Comparison of ENCODE assay signal across 9 cellular contexts in genomic region chr2:120398051-120398960, GRCh38. TPM values are rescaled to one million over a fixed set of nuclear protein-coding genes. Genes with fewer than 3 reads are reported as not detected.
A peak's percentile ranks its signal among the peaks of the same experiment; 100 is the strongest.
DNase-seq lines count a peak whose midpoint lies in the region; ATAC-seq, FAIRE-seq and TF ChIP-seq lines count a peak whose summit lies in the region.
"Had no signal": no experiment of that assay in that cellular context is flagged by ENCODE, and none has a peak within 500 bp of the region (broad histone marks: within the 10 kb centered on the region; RNA-seq: fewer than 3 reads in every experiment).

No MANE protein-coding gene starts in this region.

- no peak overlapping the region for H3K4me3 ChIP-seq in HCT116 (replicated peaks in 1 of 2; ENCODE audit: low read depth in 1 of 2, low read length in 2 of 2)
- no peak overlapping the region for H3K4me3 ChIP-seq in H1 (ENCODE audit: extremely low read depth in 1 of 4, insufficient read depth in 2 of 4, low read depth in 3 of 4, low read length in 4 of 4)
- H3K4me3 ChIP-seq in trophoblast cell (ENCODE audit: low read depth, low read length), result no peak overlapping the region
- no peak overlapping the region for H3K4me3 ChIP-seq in MM.1S (ENCODE audit: low read length)

- H3K27me3 ChIP-seq in HCT116 (ENCODE audit: insufficient read depth, low read length) (no peaks in the 10 kb centered on the region), H1 (replicated peaks in 1 of 4; ENCODE audit: control insufficient read depth in 3 of 4, extremely low read depth in 1 of 4, insufficient read depth in 3 of 4, low read length in 3 of 4) (peaks cover 0 to 6% (median 0%) of the 10 kb centered on the region in 4 experiments; a peak in 3 of 7 replicates), trophoblast cell (ENCODE audit: insufficient read depth, low read length) (no peaks in the 10 kb centered on the region), MM.1S (replicated peaks; ENCODE audit: insufficient read depth, low read length) (peaks cover 16% of the 10 kb centered on the region; the same call in 1 of the 2 replicates)

- H3K18ac ChIP-seq in H1 (ENCODE audit: extremely low read depth, low read length) (peak overlapping the region; percentile 32; the same call in 1 of the 2 replicates), trophoblast cell (ENCODE audit: low read length) (no peak overlapping the region)

- H2BK12ac ChIP-seq in H1 (ENCODE audit: low read depth, low read length) (no peak overlapping the region), trophoblast cell (ENCODE audit: low read length) (no peak overlapping the region)

- H3K23ac ChIP-seq in H1 (ENCODE audit: insufficient read length) (no peak overlapping the region), trophoblast cell (ENCODE audit: low read length) (no peak overlapping the region)

- no peak overlapping the region for H4K12ac ChIP-seq in trophoblast cell (ENCODE audit: low read depth, low read length)

- no peaks in the 10 kb centered on the region for H3K36me3 ChIP-seq in HCT116 (ENCODE audit: control insufficient read depth in 1 of 2, insufficient read depth in 2 of 2, low read length in 2 of 2)
- H3K36me3 ChIP-seq in H1 (ENCODE audit: control insufficient read depth in 2 of 4, insufficient read depth in 4 of 4, low read length in 3 of 4), result no peaks in the 10 kb centered on the region
- no peaks in the 10 kb centered on the region for H3K36me3 ChIP-seq in trophoblast cell (ENCODE audit: control insufficient read depth in 1 of 2, insufficient read depth in 2 of 2, low read length in 2 of 2)
- no peaks in the 10 kb centered on the region for H3K36me3 ChIP-seq in MM.1S (replicated peaks; ENCODE audit: insufficient read depth, low read length)

- no peak overlapping the region for H3K56ac ChIP-seq in H1 (replicated peaks; ENCODE audit: insufficient read length, low read depth, low read length)

- POLR2A ChIA-PET in HCT116 (lab: Charles Lee) (no interaction called here), H1 (lab: Charles Lee; ENCODE audit: partially characterized antibody) (no interaction called here)

- TF ChIP-seq POLR2A in HCT116 (IDR thresholded peaks at IDR 0.05; ENCODE audit: borderline replicate concordance, extremely low read depth, insufficient read depth, insufficient read length) (no peak), H1 (IDR thresholded peaks at IDR 0.05; ENCODE audit: control extremely low read depth in 1 of 2, low read depth in 2 of 2, low read length in 2 of 2) (no peak)

- H3K79me2 ChIP-seq in HCT116 (ENCODE audit: insufficient read depth, low read length) (no peaks in the 10 kb centered on the region), H1 (ENCODE audit: control insufficient read depth in 1 of 2, insufficient read depth in 2 of 2, low read length in 2 of 2) (no peaks in the 10 kb centered on the region), trophoblast cell (ENCODE audit: control insufficient read depth, insufficient read depth, low read length, poor library complexity) (no peaks in the 10 kb centered on the region), MM.1S (ENCODE audit: low read length) (no peaks in the 10 kb centered on the region)

- H2BK15ac ChIP-seq in H1 (ENCODE audit: low read length), result 0 out of 2 replicates have a peak overlapping the region, but pooled peaks have one; percentile 18

- no TSS peak for BruUV-seq in HCT116 (replicated peaks; lab: Mats Ljungman, UMichigan)

- CTCF ChIA-PET in HCT116 (lab: Charles Lee) (no interaction called here), H1 (lab: Charles Lee; ENCODE audit: partially characterized antibody) (interaction anchor here (0.9 to 1.1 kb wide), 3 partner anchors 8 to 240 kb away, joined by 3 to 6 read pairs (median 4); no protein-coding TSS in a partner anchor)

- H3K4me3 Mint-ChIP-seq in CD14-positive monocyte, result no peak overlapping the region

- H3K23me2 ChIP-seq in H1 (ENCODE audit: low read depth, low read length), result no peaks in the 10 kb centered on the region

- no peak for TF ChIP-seq CTCF in CD14-positive monocyte (IDR thresholded peaks at IDR 0.05)
- no peak for TF ChIP-seq CTCF in HCT116 (IDR thresholded peaks at IDR 0.05 in 2 of 3, conservative IDR thresholded peaks at IDR 0.05 in 1 of 3; ENCODE audit: borderline replicate concordance in 1 of 3, insufficient read depth in 1 of 3, low read depth in 2 of 3, low read length in 2 of 3)
- TF ChIP-seq CTCF in H1 (IDR thresholded peaks at IDR 0.05; ENCODE audit: control extremely low read depth in 1 of 3, insufficient read depth in 1 of 3, low read depth in 1 of 3, low read length in 3 of 3), result no peak
- no peak for TF ChIP-seq CTCF in GM13977 (IDR thresholded peaks at IDR 0.05; ENCODE audit: extremely low read depth, insufficient read depth, missing control alignments)
- TF ChIP-seq CTCF in MM.1S (IDR thresholded peaks at IDR 0.05; ENCODE audit: low read length), result no peak

- H2BK20ac ChIP-seq in H1 (ENCODE audit: low read length), result 0 out of 2 replicates have a peak overlapping the region, but pooled peaks have one; percentile 61

- H3K4ac ChIP-seq in H1 (replicated peaks; ENCODE audit: insufficient read length, low read depth, low read length), result no peak overlapping the region
- no peak overlapping the region for H3K4ac ChIP-seq in trophoblast cell (ENCODE audit: low read depth, low read length)

- intact Hi-C loops in CD14-positive monocyte (cut with micrococcal nuclease), result no loop called here
- intact Hi-C loops in HCT116 (cut with micrococcal nuclease), result no loop called here

- no peak overlapping the region for H3K27ac ChIP-seq in HCT116 (ENCODE audit: low read depth, low read length)
- no peak overlapping the region for H3K27ac ChIP-seq in H1 (ENCODE audit: low read depth, low read length)
- H3K27ac ChIP-seq in trophoblast cell (ENCODE audit: low read depth, low read length), result no peak overlapping the region
- H3K27ac ChIP-seq in MM.1S (ENCODE audit: low read length), result no peak overlapping the region
- H3K27ac ChIP-seq: foreskin keratinocyte had no signal

- H3K4me1 Mint-ChIP-seq in CD14-positive monocyte, result no peaks in the 10 kb centered on the region

- H3K14ac ChIP-seq in H1 (ENCODE audit: insufficient read length), result no peak overlapping the region
- H3K14ac ChIP-seq in trophoblast cell (ENCODE audit: low read length), result no peak overlapping the region

- DNase-seq in CD14-positive monocyte (ENCODE audit: low spot score) (peak; percentile 20), HCT116 (ENCODE audit: low read depth, low spot score) (no peak), H1 (ENCODE audit: low read depth in 1 of 2, low spot score in 2 of 2) (no peak), trophoblast cell (peak; percentile 92 to 93), DMS 273 treated with DMSO at 0.1 percent for 48 hours (lab: John Stamatoyannopoulos, UW) (no peak), GM13977 (ENCODE audit: low spot score) (no peak), MM.1S (no peak)

- no peak overlapping the region for H4K5ac ChIP-seq in H1 (ENCODE audit: insufficient read length, low read depth, low read length)

- ATAC-seq in HCT116 (no peak), HG02759 (IDR thresholded peaks at IDR 0.05; ENCODE audit: unreplicated experiment) (no peak)

- H2AK5ac ChIP-seq in H1 (ENCODE audit: low read depth, low read length), result no peak overlapping the region
- H2AK5ac ChIP-seq in trophoblast cell (ENCODE audit: low read length), result no peak overlapping the region

- TF ChIP-seq RAD21 in HCT116 (IDR thresholded peaks at IDR 0.05; ENCODE audit: low read depth), result no peak
- TF ChIP-seq RAD21 in H1 (IDR thresholded peaks at IDR 0.05 in 1 of 2, conservative IDR thresholded peaks at IDR 0.05 in 1 of 2; ENCODE audit: low read depth in 2 of 2, low read length in 2 of 2), result no peak

- H3K27ac Mint-ChIP-seq in CD14-positive monocyte, result no peak overlapping the region

- no peaks in the 10 kb centered on the region for H3F3A ChIP-seq in MM.1S (ENCODE audit: insufficient read depth, low read length)

- in situ Hi-C loops in GM13977 (cut with MboI; ENCODE audit: low pct_unique_long_range_greater_than_20kb, low sequenced_read_pairs, unreplicated experiment), result no loop called here

- TF ChIP-seq EP300 in H1 (IDR thresholded peaks at IDR 0.05; ENCODE audit: borderline replicate concordance in 1 of 2, low read depth in 2 of 2, low read length in 2 of 2), result no peak

- H3K9ac ChIP-seq in HCT116 (ENCODE audit: low read length) (peak overlapping the region; percentile 7; the same call in 1 of the 2 replicates), H1 (replicated peaks in 1 of 4; ENCODE audit: extremely low read depth in 1 of 4, low read depth in 3 of 4, low read length in 3 of 4) (no peak overlapping the region), trophoblast cell (ENCODE audit: low read length) (no peak overlapping the region), MM.1S (ENCODE audit: low read length) (no peak overlapping the region)

- peaks cover 0 to 2% (median 0%) of the 10 kb centered on the region in 7 donors for H3K9me3 Mint-ChIP-seq in CD14-positive monocyte

- WGBS in H1 (ENCODE audit: extremely low coverage in 1 of 2, insufficient coverage in 1 of 2, insufficient read length in 1 of 2, insufficient replicate concordance in 2 of 2, low coverage in 1 of 2, low lambda C conversion rate in 2 of 2, missing lambda C conversion rate in 1 of 2), 2 experiments, result 82% methylated on average over 15 of the region's 16 CpGs; no CpG with 5 or more reads in 1 of the 2 experiments
- no CpG with 5 or more reads among the region's 16 CpGs for WGBS in trophoblast cell (ENCODE audit: extremely low coverage, insufficient coverage, insufficient read length)

- H2BK5ac ChIP-seq in H1 (ENCODE audit: low read depth, low read length), result no peak overlapping the region
- no peak overlapping the region for H2BK5ac ChIP-seq in trophoblast cell (ENCODE audit: low read depth, low read length, poor library complexity)

- H2BK120ac ChIP-seq in H1 (replicated peaks; ENCODE audit: low read depth, low read length), result no peak overlapping the region
- H2BK120ac ChIP-seq in trophoblast cell (ENCODE audit: insufficient read depth, low read length, poor library complexity), result no peak overlapping the region

- no peaks in the 10 kb centered on the region for H4K20me1 ChIP-seq in HCT116 (ENCODE audit: insufficient read depth)
- no peaks in the 10 kb centered on the region for H4K20me1 ChIP-seq in H1 (replicated peaks in 1 of 2; ENCODE audit: control insufficient read depth in 1 of 2, insufficient read depth in 2 of 2, low read length in 2 of 2)
- no peaks in the 10 kb centered on the region for H4K20me1 ChIP-seq in MM.1S (ENCODE audit: insufficient read depth, low read length)

- no peak overlapping the region for H4K8ac ChIP-seq in H1 (ENCODE audit: extremely low read depth, insufficient read depth, low read length)
- no peak overlapping the region for H4K8ac ChIP-seq in trophoblast cell (ENCODE audit: low read depth, low read length)

- RAD21 ChIA-PET in HCT116 (lab: Charles Lee; ENCODE audit: low non-redundant PET in 1 of 2, low total read pairs in 2 of 2, uncharacterized antibody in 2 of 2, unreplicated experiment in 2 of 2), result no interaction called here

- H4K91ac ChIP-seq in H1 (replicated peaks; ENCODE audit: insufficient read length, low read length), result no peak overlapping the region
- no peak overlapping the region for H4K91ac ChIP-seq in trophoblast cell (ENCODE audit: low read depth, low read length)

- H3K79me1 ChIP-seq in H1 (ENCODE audit: low read depth, low read length) (no peaks in the 10 kb centered on the region), trophoblast cell (ENCODE audit: low read length) (no peaks in the 10 kb centered on the region)

- H3K4me2 ChIP-seq in HCT116 (ENCODE audit: low read length), result peak overlapping the region; percentile 63
- no peak overlapping the region for H3K4me2 ChIP-seq in H1 (ENCODE audit: insufficient read depth in 1 of 2, low read depth in 2 of 2, low read length in 2 of 2)
- no peak overlapping the region for H3K4me2 ChIP-seq in trophoblast cell (ENCODE audit: low read length)
- H3K4me2 ChIP-seq in MM.1S (ENCODE audit: low read depth, low read length), result no peak overlapping the region

- no peak for FAIRE-seq in H1 (lab: Jason Lieb, UNC)

- H3K9me3 ChIP-seq in HCT116 (ENCODE audit: control insufficient read depth in 1 of 2, insufficient read depth in 1 of 2, low read depth in 1 of 2, low read length in 2 of 2) (no peaks in the 10 kb centered on the region), H1 (ENCODE audit: insufficient read depth in 2 of 2, low read depth in 1 of 2, low read length in 1 of 2) (no peaks in the 10 kb centered on the region), trophoblast cell (ENCODE audit: insufficient read depth, low read depth, low read length) (peaks cover 7% of the 10 kb centered on the region), MM.1S (replicated peaks; ENCODE audit: insufficient read depth, low read length) (no peaks in the 10 kb centered on the region)

- no peak overlapping the region for H2AFZ ChIP-seq in HCT116 (ENCODE audit: low read depth, low read length, poor library complexity, severe bottlenecking)
- no peak overlapping the region for H2AFZ ChIP-seq in H1 (ENCODE audit: low read length)
- H2AFZ ChIP-seq in trophoblast cell (ENCODE audit: insufficient read depth, low read length, poor library complexity), result no peak overlapping the region
- no peak overlapping the region for H2AFZ ChIP-seq in MM.1S (ENCODE audit: low read length)

- H3K27me3 Mint-ChIP-seq in CD14-positive monocyte (ENCODE audit: low read depth in 3 of 3), result peaks cover 7 to 14% (median 8%) of the 10 kb centered on the region in 3 donors

- H3K9me2 ChIP-seq in HCT116 (ENCODE audit: insufficient read depth), result no peaks in the 10 kb centered on the region
- H3K9me2 ChIP-seq in MM.1S (replicated peaks; ENCODE audit: insufficient read depth, low read length), result no peaks in the 10 kb centered on the region

- H3K4me1 ChIP-seq in HCT116 (ENCODE audit: control insufficient read depth in 1 of 2, insufficient read depth in 2 of 2, low read length in 2 of 2) (peaks cover 17 to 49% of the 10 kb centered on the region in 2 experiments), H1 (replicated peaks in 1 of 4; ENCODE audit: control insufficient read depth in 3 of 4, insufficient read depth in 4 of 4, low read length in 3 of 4) (peaks cover 0 to 14% (median 0%) of the 10 kb centered on the region in 4 experiments; a peak in 3 of 7 replicates), trophoblast cell (ENCODE audit: control insufficient read depth in 1 of 2, insufficient read depth in 2 of 2, low read length in 2 of 2) (no peaks in the 10 kb centered on the region), MM.1S (ENCODE audit: low read length) (no peaks in the 10 kb centered on the region)
- H3K4me1 ChIP-seq: foreskin keratinocyte had no signal

- H3K36me3 Mint-ChIP-seq in CD14-positive monocyte, result no peaks in the 10 kb centered on the region

RNA-seq across cellular contexts. Expression of gene INHBB, which starts 52.4 kb away (rescaled TPM):
- polyA plus RNA-seq in CD14-positive monocyte (not detected), H1 (2011; rRNA removed) (0.24 and 0.32 TPM in 2 replicates)
- 0.27 TPM for total RNA-seq in HCT116 (2021; ENCODE audit: unreplicated experiment)
- polyA plus RNA-seq in HCT116 (2012), result 0.26 TPM in 2 replicates
- 0.23 and 0.30 TPM in 2 replicates for total RNA-seq in H1 (2021; fragmentation: NEBNext Ultra II Directional; extraction: Animal tissue kit (Norgen Biotek cat#: 25700))
- polyA plus RNA-seq in H1 (2011; cell fraction: cytosol; rRNA removed), result 0.25 TPM
- 0.44 TPM for polyA plus RNA-seq in H1 (2011; cell fraction: nucleus; rRNA removed)
- polyA plus RNA-seq in H1 (2012, experiment 1 of 2), result 0.27 to 0.51 TPM (median 0.42 TPM) in 4 replicates
- polyA plus RNA-seq in H1 (2012, experiment 2 of 2), result 0.31 TPM
- polyA plus RNA-seq in H1 (2013, experiment 1 of 2), result 0.10 TPM
- 0.15 TPM for polyA plus RNA-seq in H1 (2013, experiment 2 of 2)
- polyA minus RNA-seq in H1 (2011; rRNA and poly(A)+ RNA removed), result 0.19 and 0.46 TPM in 2 replicates
- polyA minus RNA-seq in H1 (2011; cell fraction: cytosol; rRNA and poly(A)+ RNA removed), result 0.44 TPM
- 0.50 TPM for polyA minus RNA-seq in H1 (2011; cell fraction: nucleus; rRNA and poly(A)+ RNA removed)
- polyA plus RNA-seq in trophoblast cell (2013), result 0.10 and 0.15 TPM in 2 replicates
- total RNA-seq: foreskin keratinocyte had no signal
- polyA plus RNA-seq: foreskin keratinocyte had no signal

Comparison
In these comparisons a context has a peak if more than half of its experiments do, and no peak if none do; other contexts are left out.
1. DNase-seq: peak in CD14-positive monocyte (single experiment) and trophoblast cell (2 of 2); none in HCT116 (single experiment), H1 (0 of 2), DMS 273 treated with DMSO at 0.1 percent for 48 hours (single experiment), GM13977 (single experiment) and MM.1S (single experiment).